Comparison of ENCODE assay signal across 14 cellular contexts in genomic region chr18:51171208-51171607, GRCh38. TPM values are rescaled to one million over a fixed set of nuclear protein-coding genes. Genes with fewer than 3 reads are reported as not detected.
DNase-seq lines count a peak whose midpoint lies in the region; ATAC-seq lines count a peak whose summit lies in the region.
"Had no signal": no experiment of that assay in that cellular context is flagged by ENCODE, and none has a peak within 500 bp of the region (broad histone marks: within the 10 kb centered on the region; RNA-seq: fewer than 3 reads in every experiment).

No MANE protein-coding gene starts in this region.

- ATAC-seq in HG02623 (IDR thresholded peaks at IDR 0.05; ENCODE audit: unreplicated experiment) (peak; percentile 56), T-cell (replicated peaks in 1 of 4) (no peak)
- ATAC-seq in stimulated activated naive CD8-positive, alpha-beta T cell treated with anti-CD3 and anti-CD28 coated beads, Interleukin-15, amount 100 ng/mL, for 72 hours = peak; percentile 87

- peaks cover 64% of the 10 kb centered on the region for H3K4me1 Mint-ChIP-seq in activated naive CD4-positive, alpha-beta T cell treated with anti-CD3 and anti-CD28 coated beads, Interleukin-2, amount 50 U/mL, for 24 hours
- H3K4me1 Mint-ChIP-seq in T-cell = peaks cover 34 to 52% (median 50%) of the 10 kb centered on the region in 3 donors
- H3K4me1 Mint-ChIP-seq in stimulated activated naive CD8-positive, alpha-beta T cell treated with anti-CD3 and anti-CD28 coated beads, Interleukin-15, amount 100 ng/mL, for 72 hours = peaks cover 62% of the 10 kb centered on the region

- H3K4me3 Mint-ChIP-seq in activated naive CD4-positive, alpha-beta T cell treated with anti-CD3 and anti-CD28 coated beads, Interleukin-2, amount 50 U/mL, for 24 hours = peak overlapping the region; percentile 58
- H3K4me3 Mint-ChIP-seq in T-cell = no peak overlapping the region
- peak overlapping the region; percentile 65 to 82 for H3K4me3 Mint-ChIP-seq in stimulated activated naive CD8-positive, alpha-beta T cell treated with anti-CD3 and anti-CD28 coated beads, Interleukin-15, amount 100 ng/mL, for 72 hours
- H3K4me3 Mint-ChIP-seq: brain, memory B cell had no signal

- peak overlapping the region; percentile 98 for H3K27ac Mint-ChIP-seq in activated naive CD4-positive, alpha-beta T cell treated with anti-CD3 and anti-CD28 coated beads, Interleukin-2, amount 50 U/mL, for 24 hours
- peak overlapping the region; percentile 22 to 49 for H3K27ac Mint-ChIP-seq in T-cell
- H3K27ac Mint-ChIP-seq in stimulated activated naive CD8-positive, alpha-beta T cell treated with anti-CD3 and anti-CD28 coated beads, Interleukin-15, amount 100 ng/mL, for 72 hours = peak overlapping the region; percentile 93 to 98

- POLR2A ChIA-PET in T-cell (lab: Charles Lee) = no interaction called here

- H3K27me3 Mint-ChIP-seq in activated naive CD4-positive, alpha-beta T cell treated with anti-CD3 and anti-CD28 coated beads, Interleukin-2, amount 50 U/mL, for 24 hours = no peaks in the 10 kb centered on the region
- H3K27me3 Mint-ChIP-seq in T-cell = no peaks in the 10 kb centered on the region
- no peaks in the 10 kb centered on the region for H3K27me3 Mint-ChIP-seq in stimulated activated naive CD8-positive, alpha-beta T cell treated with anti-CD3 and anti-CD28 coated beads, Interleukin-15, amount 100 ng/mL, for 72 hours
- H3K27me3 Mint-ChIP-seq: brain, memory B cell had no signal

- CTCF ChIA-PET in T-cell (lab: Charles Lee) = no interaction called here

- DNase-seq in activated naive CD4-positive, alpha-beta T cell (lab: John Stamatoyannopoulos, UW) = no peak
- DNase-seq in T-cell = no peak
- DNase-seq in stimulated activated naive CD8-positive, alpha-beta T cell treated with anti-CD3 and anti-CD28 coated beads, Interleukin-15, amount 100 ng/mL, for 72 hours = no peak
- no peak for DNase-seq in SW 1271 (lab: John Stamatoyannopoulos, UW)
- no peak for DNase-seq in H4 (ENCODE audit: low spot score)
- no peak for DNase-seq in HuH-7.5 (ENCODE audit: low spot score)
- DNase-seq: activated CD8-positive, alpha-beta memory T cell treated with anti-CD3 and anti-CD28 coated beads for 24 hours; NCI-H748 treated with DMSO at 0.1 percent for 48 hours; stimulated activated CD4-positive, alpha-beta T cell treated with anti-CD3 and anti-CD28 coated beads, Interleukin-2, amount 100 ng/mL, for 48 hours; substantia nigra had no signal

- H3K9me3 Mint-ChIP-seq in activated naive CD4-positive, alpha-beta T cell treated with anti-CD3 and anti-CD28 coated beads, Interleukin-2, amount 50 U/mL, for 24 hours = no peaks in the 10 kb centered on the region
- H3K9me3 Mint-ChIP-seq in T-cell = no peaks in the 10 kb centered on the region
- no peaks in the 10 kb centered on the region for H3K9me3 Mint-ChIP-seq in stimulated activated naive CD8-positive, alpha-beta T cell treated with anti-CD3 and anti-CD28 coated beads, Interleukin-15, amount 100 ng/mL, for 72 hours
- H3K9me3 Mint-ChIP-seq: brain, memory B cell had no signal

- H3K36me3 Mint-ChIP-seq in activated naive CD4-positive, alpha-beta T cell treated with anti-CD3 and anti-CD28 coated beads, Interleukin-2, amount 50 U/mL, for 24 hours = peaks cover 10% of the 10 kb centered on the region
- H3K36me3 Mint-ChIP-seq in T-cell = peaks cover 25% of the 10 kb centered on the region

RNA-seq across cellular contexts. Expression of gene MEX3C, which starts 26.3 kb away (rescaled TPM):
- total RNA-seq in T-cell = 10 to 100 TPM; 45.3 to 64.2 (median 52.0) TPM
- 29.1 and 34.2 TPM in 2 replicates for total RNA-seq in H4 (2014; rRNA removed; shearing (Covaris generic))

Comparison
In these comparisons a context has a peak if more than half of its experiments do, and no peak if none do; other contexts are left out.
1. H3K27ac Mint-ChIP-seq: peak in every context shown above with its lines; median percentile 98 in activated naive CD4-positive, alpha-beta T cell treated with anti-CD3 and anti-CD28 coated beads, Interleukin-2, amount 50 U/mL, for 24 hours; 96 in stimulated activated naive CD8-positive, alpha-beta T cell treated with anti-CD3 and anti-CD28 coated beads, Interleukin-15, amount 100 ng/mL, for 72 hours; 36 in T-cell.
2. H3K4me3 Mint-ChIP-seq: peak in activated naive CD4-positive, alpha-beta T cell treated with anti-CD3 and anti-CD28 coated beads, Interleukin-2, amount 50 U/mL, for 24 hours (single experiment) and stimulated activated naive CD8-positive, alpha-beta T cell treated with anti-CD3 and anti-CD28 coated beads, Interleukin-15, amount 100 ng/mL, for 72 hours (2 of 2); none in T-cell (0 of 3).
3. ATAC-seq: peak in HG02623 (single experiment) and stimulated activated naive CD8-positive, alpha-beta T cell treated with anti-CD3 and anti-CD28 coated beads, Interleukin-15, amount 100 ng/mL, for 72 hours (single experiment); none in T-cell (0 of 4).